17 cellular contexts compared by ENCODE assay signal in the genomic region with DNA sequence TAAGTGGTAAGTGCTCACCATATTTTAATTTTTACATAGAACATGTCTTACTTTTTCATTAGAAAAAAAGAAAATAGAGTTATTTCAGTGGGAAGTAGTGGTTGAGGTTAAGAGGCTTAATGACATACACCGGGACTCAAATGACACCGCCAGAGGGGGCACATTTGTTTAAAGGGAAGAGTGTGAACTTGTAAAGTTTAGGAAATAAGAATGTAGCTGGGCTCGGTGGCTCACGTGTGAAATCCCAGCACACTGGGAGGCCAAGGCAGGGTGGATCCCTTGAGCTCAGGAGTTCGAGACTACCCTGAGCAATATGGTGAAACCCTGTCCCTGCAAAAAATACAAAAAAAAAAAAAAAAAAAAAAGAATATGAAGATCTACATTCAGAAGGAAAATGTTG. TPM values are rescaled to one million over a fixed set of nuclear protein-coding genes. Genes with fewer than 3 reads are reported as not detected.
DNase-seq lines count a peak whose midpoint lies in the region; ATAC-seq and TF ChIP-seq lines count a peak whose summit lies in the region.
"Had no signal": no experiment of that assay in that cellular context is flagged by ENCODE, and none has a peak within 500 bp of the region (broad histone marks: within the 10 kb centered on the region; RNA-seq: fewer than 3 reads in every experiment).

No MANE protein-coding gene starts in this region.

- no peak for ATAC-seq in central memory CD8-positive, alpha-beta T cell (replicated peaks; ENCODE audit: extremely low read depth, poor library complexity, severe bottlenecking)
- no peak for ATAC-seq in stimulated activated naive CD8-positive, alpha-beta T cell treated with anti-CD3 and anti-CD28 coated beads, Interleukin-15, amount 100 ng/mL, for 72 hours
- ATAC-seq in GM19035 (IDR thresholded peaks at IDR 0.05; ENCODE audit: unreplicated experiment), result no peak
- ATAC-seq: GM23338, Panc1 had no signal

- TF ChIP-seq POLR2A in Peyer's patch (IDR thresholded peaks at IDR 0.05), result no peak

- POLR2A ChIA-PET in OCI-LY7 (lab: Charles Lee), result interaction anchor here (0.7 to 17.9 kb wide), 16 partner anchors 10 to 285 kb away, joined by 3 to 286 read pairs (median 6); no protein-coding TSS in a partner anchor

- peaks cover 31% of the 10 kb centered on the region; the same call in 1 of the 2 replicates for H3K79me2 ChIP-seq in OCI-LY7 (ENCODE audit: insufficient read depth, low read depth, low read length)

- H3K27me3 ChIP-seq in Peyer's patch, result no peaks in the 10 kb centered on the region
- H3K27me3 ChIP-seq: MG63, right atrium auricular region had no signal

- H3K9me3 ChIP-seq in OCI-LY7 (ENCODE audit: low read length) (no peaks in the 10 kb centered on the region), Peyer's patch (no peaks in the 10 kb centered on the region)
- H3K9me3 ChIP-seq: left ventricle myocardium inferior, MG63, right atrium auricular region had no signal

- H3K9me2 ChIP-seq in OCI-LY7 (ENCODE audit: insufficient read depth, low read length), result no peaks in the 10 kb centered on the region

- H3K4me3 ChIP-seq in OCI-LY7 (ENCODE audit: low read depth, low read length, poor library complexity, severe bottlenecking), result no peak overlapping the region
- no peak overlapping the region for H3K4me3 ChIP-seq in Peyer's patch
- H3K4me3 ChIP-seq: GM23338, left ventricle myocardium inferior, MG63, right atrium auricular region had no signal

- peaks cover 93% of the 10 kb centered on the region for H3K4me1 Mint-ChIP-seq in activated naive CD4-positive, alpha-beta T cell treated with anti-CD3 and anti-CD28 coated beads for 36 hours (ENCODE audit: low read depth)
- peaks cover 78% of the 10 kb centered on the region for H3K4me1 Mint-ChIP-seq in central memory CD8-positive, alpha-beta T cell
- H3K4me1 Mint-ChIP-seq in stimulated activated naive CD8-positive, alpha-beta T cell treated with anti-CD3 and anti-CD28 coated beads, Interleukin-15, amount 100 ng/mL, for 72 hours, result peaks cover 92% of the 10 kb centered on the region

- no peak overlapping the region for H2AFZ ChIP-seq in OCI-LY7 (ENCODE audit: low read length)
- H2AFZ ChIP-seq: GM23338 had no signal

- peak overlapping the region; percentile 96 for H3K27ac Mint-ChIP-seq in activated naive CD4-positive, alpha-beta T cell treated with anti-CD3 and anti-CD28 coated beads for 36 hours
- H3K27ac Mint-ChIP-seq in central memory CD8-positive, alpha-beta T cell (ENCODE audit: low read depth), result peak overlapping the region; percentile 70
- peak overlapping the region in 1 of 2 donors; percentile 93 for H3K27ac Mint-ChIP-seq in stimulated activated naive CD8-positive, alpha-beta T cell treated with anti-CD3 and anti-CD28 coated beads, Interleukin-15, amount 100 ng/mL, for 72 hours

- no peak for TF ChIP-seq CTCF in OCI-LY7 (conservative IDR thresholded peaks at IDR 0.05; ENCODE audit: low read length)
- TF ChIP-seq CTCF in Peyer's patch (IDR thresholded peaks at IDR 0.05), result no peak

- H3K36me3 Mint-ChIP-seq in activated naive CD4-positive, alpha-beta T cell treated with anti-CD3 and anti-CD28 coated beads for 36 hours (ENCODE audit: low read depth), result peaks cover 37% of the 10 kb centered on the region
- peaks cover 13% of the 10 kb centered on the region for H3K36me3 Mint-ChIP-seq in central memory CD8-positive, alpha-beta T cell (ENCODE audit: insufficient read depth)

- no peaks in the 10 kb centered on the region for H3K9me3 Mint-ChIP-seq in activated naive CD4-positive, alpha-beta T cell treated with anti-CD3 and anti-CD28 coated beads for 36 hours
- H3K9me3 Mint-ChIP-seq in central memory CD8-positive, alpha-beta T cell, result no peaks in the 10 kb centered on the region
- no peaks in the 10 kb centered on the region for H3K9me3 Mint-ChIP-seq in stimulated activated naive CD8-positive, alpha-beta T cell treated with anti-CD3 and anti-CD28 coated beads, Interleukin-15, amount 100 ng/mL, for 72 hours
- H3K9me3 Mint-ChIP-seq: GM23338 had no signal

- no peak overlapping the region for H3K4me3 Mint-ChIP-seq in activated naive CD4-positive, alpha-beta T cell treated with anti-CD3 and anti-CD28 coated beads for 36 hours
- H3K4me3 Mint-ChIP-seq in central memory CD8-positive, alpha-beta T cell, result peak overlapping the region; percentile 34
- H3K4me3 Mint-ChIP-seq in stimulated activated naive CD8-positive, alpha-beta T cell treated with anti-CD3 and anti-CD28 coated beads, Interleukin-15, amount 100 ng/mL, for 72 hours, result peak overlapping the region; percentile 40 to 51
- H3K4me3 Mint-ChIP-seq: GM23338 had no signal

- no peak for DNase-seq in activated naive CD4-positive, alpha-beta T cell treated with anti-CD3 and anti-CD28 coated beads for 36 hours
- DNase-seq in activated naive CD4-positive, alpha-beta T cell treated with Interleukin-2 at 50 U/mL for 16 hours, result no peak
- DNase-seq in OCI-LY7 (ENCODE audit: low spot score) (no peak), DMS114 treated with DMSO at 0.1 percent for 48 hours (lab: John Stamatoyannopoulos, UW; ENCODE audit: unreplicated experiment) (no peak), Peyer's patch (no peak)
- no peak for DNase-seq in central memory CD8-positive, alpha-beta T cell (ENCODE audit: low spot score in 2 of 2)
- DNase-seq in stimulated activated naive CD8-positive, alpha-beta T cell treated with anti-CD3 and anti-CD28 coated beads, Interleukin-15, amount 100 ng/mL, for 72 hours, result no peak
- DNase-seq: activated effector memory CD4-positive, alpha-beta T cell treated with anti-CD3 and anti-CD28 coated beads, Interleukin-2, amount 50 U/mL, for 16 hours; DMS153; left ventricle myocardium inferior; MG63; NCI-H2081; NCI-H526 treated with DMSO at 0.1 percent for 48 hours had no signal

- H4K20me1 ChIP-seq in OCI-LY7 (ENCODE audit: insufficient read depth, low read length), result no peaks in the 10 kb centered on the region

- intact Hi-C loops in activated naive CD4-positive, alpha-beta T cell treated with anti-CD3 and anti-CD28 coated beads for 36 hours (cut with micrococcal nuclease), result no loop called here
- intact Hi-C loops in OCI-LY7 (cut with micrococcal nuclease; ENCODE audit: unreplicated experiment), result no loop called here

- H3K27me3 Mint-ChIP-seq in activated naive CD4-positive, alpha-beta T cell treated with anti-CD3 and anti-CD28 coated beads for 36 hours (ENCODE audit: low read depth), result no peaks in the 10 kb centered on the region
- no peaks in the 10 kb centered on the region for H3K27me3 Mint-ChIP-seq in central memory CD8-positive, alpha-beta T cell
- H3K27me3 Mint-ChIP-seq in stimulated activated naive CD8-positive, alpha-beta T cell treated with anti-CD3 and anti-CD28 coated beads, Interleukin-15, amount 100 ng/mL, for 72 hours, result no peaks in the 10 kb centered on the region

- H3K36me3 ChIP-seq in OCI-LY7 (ENCODE audit: insufficient read depth, low read length), result no peaks in the 10 kb centered on the region; the same call in 1 of the 2 replicates
- no peaks in the 10 kb centered on the region for H3K36me3 ChIP-seq in Peyer's patch
- H3K36me3 ChIP-seq: left ventricle myocardium inferior, MG63, right atrium auricular region had no signal

- BruUV-seq in OCI-LY7 (replicated peaks; lab: Mats Ljungman, UMichigan), result no TSS peak

- H3K27ac ChIP-seq in OCI-LY7 (ENCODE audit: low read depth, low read length, poor library complexity, severe bottlenecking), result no peak overlapping the region
- H3K27ac ChIP-seq in Peyer's patch, result peak overlapping the region in 1 of 4 donors; percentile 5
- H3K27ac ChIP-seq: left ventricle myocardium inferior, right atrium auricular region had no signal

- H3K4me1 ChIP-seq in OCI-LY7 (ENCODE audit: insufficient read depth, low read length, poor library complexity, severe bottlenecking) (peaks cover 98% of the 10 kb centered on the region), Peyer's patch (peaks cover 0 to 30% (median 13%) of the 10 kb centered on the region in 4 donors)

- CTCF ChIA-PET in activated naive CD4-positive, alpha-beta T cell treated with anti-CD3 and anti-CD28 coated beads for 36 hours (lab: Charles Lee), result interaction anchor here (0.7 to 7.4 kb wide), 9 partner anchors 11 to 282 kb away, joined by 3 to 71 read pairs (median 5); no protein-coding TSS in a partner anchor
- CTCF ChIA-PET in OCI-LY7 (lab: Charles Lee; ENCODE audit: unreplicated experiment), result interaction anchor here (0.7 to 1.2 kb wide), 4 partner anchors 11 to 325 kb away, joined by 3 to 4 read pairs (median 4); no protein-coding TSS in a partner anchor

- H3K4me2 ChIP-seq in OCI-LY7 (ENCODE audit: low read length), result peak overlapping the region; percentile 69; the same call in 1 of the 2 replicates
- H3K4me2 ChIP-seq: GM23338 had no signal

RNA-seq across cellular contexts. Expression of a gene that starts 43.4 kb away (rescaled TPM):
- 100 to 1,000 TPM; 141 to 142 TPM for total RNA-seq in activated naive CD4-positive, alpha-beta T cell treated with anti-CD3 and anti-CD28 coated beads for 36 hours
- 92.9 and 95.1 TPM in 2 replicates for total RNA-seq in OCI-LY7 (2014; rRNA removed; shearing (Covaris generic))
- 75.4 and 94.5 TPM in 2 replicates for total RNA-seq in OCI-LY7 (2022)
- 10 to 100 TPM in 2 of 4 donors, 1 to 10 TPM in 2; 3.0 to 47.9 (median 10.2) TPM for total RNA-seq in Peyer's patch
